ENCODE assay signal across 8 cellular contexts in the genomic region with DNA sequence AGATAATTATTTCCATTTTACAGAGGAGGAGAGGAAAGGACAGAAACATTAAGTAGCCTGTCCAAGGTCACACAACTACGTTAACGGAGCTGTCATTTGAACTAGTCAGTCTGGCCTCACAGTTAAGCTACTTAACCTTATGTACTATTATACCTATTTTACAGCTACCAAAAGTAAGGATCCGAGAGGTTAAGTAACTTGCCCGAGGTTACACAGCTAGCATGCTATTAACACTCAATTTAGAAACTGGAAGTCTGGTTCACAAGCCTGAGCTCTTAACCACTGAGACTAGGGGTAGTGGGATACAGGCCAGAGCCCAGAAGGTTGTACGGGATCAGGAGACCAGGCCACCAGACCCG. TPM values are rescaled to one million over a fixed set of nuclear protein-coding genes. Genes with fewer than 3 reads are reported as not detected.
A peak's percentile ranks its signal among the peaks of the same experiment; 100 is the strongest.
DNase-seq lines count a peak whose midpoint lies in the region; TF ChIP-seq lines count a peak whose summit lies in the region.

No MANE protein-coding gene starts in this region.

- H3K4me1 ChIP-seq in sigmoid colon: peaks cover 0 to 41% (median 38%) of the 10 kb centered on the region in 4 donors

- intact Hi-C loops in sigmoid colon (cut with DNase I): loop anchor here (2.0 kb wide), 1 partner anchor 14 kb away; no protein-coding TSS in a partner anchor

- TF ChIP-seq EP300 in sigmoid colon (IDR thresholded peaks at IDR 0.05): no peak

- 0 out of 2 replicates have a peak, but pooled peaks cover under 1% of the 10 kb centered on the region for H3K79me2 ChIP-seq in SU-DHL-6 (ENCODE audit: insufficient read depth, low read length)

- H3K27ac ChIP-seq in SU-DHL-6 (ENCODE audit: low read depth, low read length) (no peak overlapping the region), sigmoid colon (peak overlapping the region; percentile 87 to 97 (median 92))

- no peaks in the 10 kb centered on the region for H4K20me1 ChIP-seq in SU-DHL-6 (ENCODE audit: low read depth, low read length)

- H3K4me3 ChIP-seq in GM12864 (ENCODE audit: low read depth, low read length) (peak overlapping the region; percentile 94), SU-DHL-6 (ENCODE audit: insufficient read depth, low read length, poor library complexity, severe bottlenecking) (peak overlapping the region; percentile 79), fibroblast of pulmonary artery (replicated peaks; ENCODE audit: low read depth, low read length) (peak overlapping the region; percentile 93), sigmoid colon (peak overlapping the region; percentile 62 to 89 (median 74))

- no peaks in the 10 kb centered on the region for H3K9me3 ChIP-seq in SU-DHL-6 (ENCODE audit: insufficient read depth, low read length)
- H3K9me3 ChIP-seq in sigmoid colon: no peaks in the 10 kb centered on the region

- H3K27me3 ChIP-seq in SU-DHL-6 (ENCODE audit: low read length) (no peaks in the 10 kb centered on the region), sigmoid colon (no peaks in the 10 kb centered on the region)

- H3F3A ChIP-seq in SU-DHL-6 (ENCODE audit: insufficient read depth): peaks cover 3% of the 10 kb centered on the region; the same call in 1 of the 2 replicates

- WGBS in sigmoid colon, 2 donors: 24 to 40% methylated on average over 6 of the region's 6 CpGs

- peak overlapping the region; percentile 93 for H2AFZ ChIP-seq in SU-DHL-6 (ENCODE audit: low read depth, low read length, severe bottlenecking)

- no peak for DNase-seq in GM12864 (ENCODE audit: low read depth)
- no peak for DNase-seq in fibroblast of pulmonary artery (ENCODE audit: low read depth)
- no peak for DNase-seq in sigmoid colon
- DNase-seq in erythroblast (lab: John Stamatoyannopoulos, UW): no peak
- no peak for DNase-seq in GM13976 (ENCODE audit: low spot score)
- DNase-seq in mucosa of gallbladder (ENCODE audit: low spot score): no peak
- DNase-seq in hippocampal formation (lab: John Stamatoyannopoulos, UW): no peak

- TF ChIP-seq CTCF in GM12864 (IDR thresholded peaks at IDR 0.05; ENCODE audit: low read depth, low read length, missing control alignments): no peak
- TF ChIP-seq CTCF in SU-DHL-6 (IDR thresholded peaks at IDR 0.05; ENCODE audit: insufficient read depth, low read length, poor library complexity, severe bottlenecking): no peak
- TF ChIP-seq CTCF in fibroblast of pulmonary artery (IDR thresholded peaks at IDR 0.05; ENCODE audit: low read length, missing control alignments): no peak
- no peak for TF ChIP-seq CTCF in sigmoid colon (IDR thresholded peaks at IDR 0.05)
- no peak for TF ChIP-seq CTCF in GM13976 (IDR thresholded peaks at IDR 0.05; ENCODE audit: borderline replicate concordance, control extremely low read depth, extremely low read depth, insufficient read depth, missing control alignments)

- in situ Hi-C loops in GM13976 (cut with MboI; ENCODE audit: low sequenced_read_pairs, unreplicated experiment): no loop called here

- TF ChIP-seq POLR2A in sigmoid colon (IDR thresholded peaks at IDR 0.05) (no peak), erythroblast (IDR thresholded peaks at IDR 0.05; ENCODE audit: low read length) (no peak)

- peak overlapping the region; percentile 72 for H3K4me2 ChIP-seq in SU-DHL-6 (ENCODE audit: low read depth, low read length, poor library complexity, severe bottlenecking)

- no peaks in the 10 kb centered on the region for H3K36me3 ChIP-seq in SU-DHL-6 (ENCODE audit: low read length)
- H3K36me3 ChIP-seq in sigmoid colon: peaks cover 0 to 29% (median 8%) of the 10 kb centered on the region in 4 donors

- H3K9me2 ChIP-seq in SU-DHL-6 (replicated peaks; ENCODE audit: insufficient read depth, low read length): no peaks in the 10 kb centered on the region

- peak overlapping the region; percentile 85 for H3K9ac ChIP-seq in SU-DHL-6 (ENCODE audit: low read length)

RNA-seq across cellular contexts. Expression of gene GLB1L, which starts 0.5 kb away (rescaled TPM):
- 10 to 100 TPM in 1 of 4 donors, 1 to 10 TPM in 3; 6.9 to 26.0 (median 8.2) TPM for total RNA-seq in sigmoid colon
- 1 to 10 TPM; 2.1 to 4.3 (median 3.6) TPM for polyA plus RNA-seq in sigmoid colon
- 22.2 TPM for total RNA-seq in mucosa of gallbladder

RNA-seq across cellular contexts. Expression of gene STK16, which starts 0.5 kb away (rescaled TPM):
- total RNA-seq in sigmoid colon (10 to 100 TPM; 12.2 to 19.9 (median 18.2) TPM), mucosa of gallbladder (27.5 TPM)
- 10 to 100 TPM; 45.3 to 61.7 (median 57.1) TPM for polyA plus RNA-seq in sigmoid colon

RNA-seq across cellular contexts. Expression of gene TUBA4B, which starts 8.3 kb away (rescaled TPM):
- not detected for total RNA-seq in sigmoid colon
- not detected for polyA plus RNA-seq in sigmoid colon
- total RNA-seq in mucosa of gallbladder: not detected

RNA-seq across cellular contexts. Expression of gene TUBA4A, which starts 8.9 kb away (rescaled TPM):
- total RNA-seq in sigmoid colon (100 to 1,000 TPM in 1 of 4 donors, 10 to 100 TPM in 3; 47.1 to 109 (median 55.0) TPM), mucosa of gallbladder (40.6 TPM)
- polyA plus RNA-seq in sigmoid colon: 10 to 100 TPM; 74.4 to 95.4 (median 76.9) TPM

RNA-seq across cellular contexts. Expression of gene ANKZF1, which starts 15.2 kb away (rescaled TPM):
- total RNA-seq in sigmoid colon: 10 to 100 TPM; 28.1 to 52.6 (median 41.1) TPM
- 10 to 100 TPM in 1 of 3 donors, 1 to 10 TPM in 2; 9.0 to 36.9 (median 9.7) TPM for polyA plus RNA-seq in sigmoid colon
- total RNA-seq in mucosa of gallbladder: 74.4 TPM
